In genomic region chr2:31020713-31021112, GRCh38 we compare ENCODE assay signal across 28 cellular contexts.
"Had no signal": no experiment of that assay in that cellular context is flagged by ENCODE, and none has a peak within 500 bp of the region (broad histone marks: within the 10 kb centered on the region; RNA-seq: fewer than 3 reads in every experiment).

No MANE protein-coding gene starts in this region.

- H3K36me3 ChIP-seq: ascending aorta, brain microvascular endothelial cell, esophagus muscularis mucosa, gastrocnemius medialis, heart left ventricle had no signal

- H3K27me3 ChIP-seq: ascending aorta, brain microvascular endothelial cell, esophagus muscularis mucosa, foreskin keratinocyte, gastrocnemius medialis, heart left ventricle had no signal

- ATAC-seq: activated naive CD4-positive, alpha-beta T cell treated with anti-CD3 and anti-CD28 coated beads, Interleukin-2, amount 50 U/mL, for 72 hours; activated T-cell treated with anti-CD3 and anti-CD28 coated beads, Interleukin-2, amount 50 U/mL, for 72 hours; effector memory CD8-positive, alpha-beta T cell; foreskin keratinocyte; gastrocnemius medialis; heart left ventricle; WTC11 had no signal

- DNase-seq: activated CD4-positive, alpha-beta memory T cell treated with anti-CD3 and anti-CD28 coated beads, Interleukin-2, amount 10 ng/mL, durations not matched to agents 7 days and 5 days; activated CD4-positive, alpha-beta T cell treated with anti-CD3 and anti-CD28 coated beads for 1 hour; activated CD4-positive, alpha-beta T cell treated with anti-CD3 and anti-CD28 coated beads for 4 hours; activated CD4-positive, alpha-beta T cell treated with anti-CD3 and anti-CD28 coated beads, Interleukin-2, amount 10 ng/mL, durations not matched to agents 7 days and 5 days; activated CD4-positive, alpha-beta T cell treated with anti-CD3 and anti-CD28 coated beads, Interleukin-2, amount 50 U/mL, for 4 hours; activated CD8-positive, alpha-beta memory T cell treated with anti-CD3 and anti-CD28 coated beads, Interleukin-2, amount 50 U/mL, for 48 hours; activated gamma-delta T cell; activated naive CD4-positive, alpha-beta T cell; activated naive CD4-positive, alpha-beta T cell treated with anti-CD3 and anti-CD28 coated beads, Interleukin-2, amount 10 ng/mL, durations not matched to agents 7 days and 5 days; activated naive CD8-positive, alpha-beta T cell treated with anti-CD3 and anti-CD28 coated beads, Interleukin-2, amount 10 ng/mL, durations not matched to agents 7 days and 5 days; activated T-cell treated with anti-CD3 and anti-CD28 coated beads for 4 hours; activated T-cell treated with anti-CD3 and anti-CD28 coated beads, Interleukin-2, amount 50 U/mL, for 24 hours; activated T-cell treated with anti-CD3 and anti-CD28 coated beads, Interleukin-2, amount 50 U/mL, for 72 hours; brain microvascular endothelial cell; cortex of kidney; dermis blood vessel endothelial cell; effector CD4-positive, alpha-beta T cell; effector memory CD8-positive, alpha-beta T cell; erythroblast; foreskin keratinocyte; gastrocnemius medialis; glutamatergic neuron; heart left ventricle; T-helper 2 cell had no signal

- H3K4me1 ChIP-seq: ascending aorta, esophagus muscularis mucosa, foreskin keratinocyte, gastrocnemius medialis, heart left ventricle had no signal

- H3K9me3 ChIP-seq: ascending aorta, esophagus muscularis mucosa, gastrocnemius medialis, heart left ventricle had no signal

- H3K27ac ChIP-seq: ascending aorta, brain microvascular endothelial cell, esophagus muscularis mucosa, foreskin keratinocyte, gastrocnemius medialis, heart left ventricle had no signal

- H3K4me3 ChIP-seq: ascending aorta, esophagus muscularis mucosa, gastrocnemius medialis, heart left ventricle had no signal
